ENCODE assay signal across 8 cellular contexts in the genomic region with DNA sequence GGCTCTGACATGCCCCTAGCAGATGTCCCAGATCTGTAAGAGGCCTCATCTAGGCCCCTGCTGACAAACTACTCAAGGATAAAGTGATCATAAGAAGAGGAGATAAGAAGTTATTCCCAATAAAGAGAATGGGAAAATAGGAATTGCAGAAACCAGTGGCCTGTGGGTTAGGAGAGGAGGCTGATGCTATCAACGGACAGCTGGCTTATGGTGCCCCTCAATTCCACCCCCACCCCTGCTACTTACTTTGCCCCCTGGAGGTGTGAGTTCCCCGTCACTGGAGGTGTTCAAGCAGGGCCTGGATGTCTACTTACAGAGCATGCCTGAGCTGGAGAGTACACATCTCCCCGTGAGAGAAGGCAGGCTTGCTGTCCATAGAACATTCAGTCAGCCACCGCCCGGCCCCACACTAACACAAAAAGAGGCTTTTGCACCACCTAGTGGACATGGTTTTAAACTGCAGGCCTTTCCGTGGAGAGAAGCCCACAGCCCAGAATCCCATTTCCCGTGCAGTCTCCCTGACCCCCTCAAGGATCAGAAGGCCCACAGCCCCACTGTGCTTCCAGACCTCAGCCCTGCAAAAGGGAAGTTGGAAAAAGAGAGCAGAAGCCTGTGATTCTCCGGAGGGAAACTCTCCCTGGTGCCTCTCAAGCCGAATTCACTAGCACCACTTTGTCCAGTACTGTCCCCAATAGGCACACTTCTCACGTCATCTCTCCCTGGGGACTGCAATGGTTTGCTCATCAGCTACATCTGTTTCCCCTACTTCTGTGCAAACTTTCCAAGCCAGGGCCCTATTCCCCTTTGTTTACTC. TPM values are rescaled to one million over a fixed set of nuclear protein-coding genes. Genes with fewer than 3 reads are reported as not detected.
DNase-seq lines count a peak whose midpoint lies in the region; TF ChIP-seq lines count a peak whose summit lies in the region.

No MANE protein-coding gene starts in this region.

- peak; percentile 66 for DNase-seq in activated gamma-delta T cell treated with Interleukin-2 at 50 U/mL for 16 hours
- no peak for DNase-seq in activated gamma-delta T cell (lab: John Stamatoyannopoulos, UW)
- peak; percentile 55 for DNase-seq in MG63
- DNase-seq in RPMI7951 (ENCODE audit: low read depth): peak; percentile 71
- DNase-seq in activated T-helper 1 cell treated with anti-CD3 and anti-CD28 coated beads, Interleukin-12 subunit alpha, Interleukin-12 subunit beta, Interleukin-2, Interleukin-4 antibody, amounts not matched to agents 30 ng/mL and 10 ng/mL and 1 ng/mL, durations not matched to agents 14 hours and 24 hours and 36 hours (ENCODE audit: low spot score): peak; percentile 56
- DNase-seq in fibroblast of pulmonary artery (ENCODE audit: low read depth): peak; percentile 86
- peak; percentile 95 for DNase-seq in superior temporal gyrus (ENCODE audit: extremely low spot score)

- H3K36me3 Mint-ChIP-seq in activated T-helper 1 cell treated with anti-CD3 and anti-CD28 coated beads, Interleukin-12 subunit alpha, Interleukin-12 subunit beta, Interleukin-2, Interleukin-4 antibody, amounts not matched to agents 30 ng/mL and 10 ng/mL and 1 ng/mL, durations not matched to agents 14 hours and 24 hours and 36 hours (ENCODE audit: low read depth): peaks cover 4% of the 10 kb centered on the region

- peaks cover 45% of the 10 kb centered on the region for H3K4me1 Mint-ChIP-seq in activated T-helper 1 cell treated with anti-CD3 and anti-CD28 coated beads, Interleukin-12 subunit alpha, Interleukin-12 subunit beta, Interleukin-2, Interleukin-4 antibody, amounts not matched to agents 30 ng/mL and 10 ng/mL and 1 ng/mL, durations not matched to agents 14 hours and 24 hours and 36 hours (ENCODE audit: low read depth)

- H3K27me3 Mint-ChIP-seq in activated T-helper 1 cell treated with anti-CD3 and anti-CD28 coated beads, Interleukin-12 subunit alpha, Interleukin-12 subunit beta, Interleukin-2, Interleukin-4 antibody, amounts not matched to agents 30 ng/mL and 10 ng/mL and 1 ng/mL, durations not matched to agents 14 hours and 24 hours and 36 hours (ENCODE audit: insufficient read depth): peaks cover 16% of the 10 kb centered on the region

- H3K4me3 ChIP-seq in MG63 (no peak overlapping the region), fibroblast of pulmonary artery (replicated peaks; ENCODE audit: low read depth, low read length) (no peak overlapping the region), neutrophil (ENCODE audit: low read depth in 1 of 2, low read length in 1 of 2) (no peak overlapping the region)

- intact Hi-C loops in activated T-helper 1 cell treated with anti-CD3 and anti-CD28 coated beads, Interleukin-12 subunit alpha, Interleukin-12 subunit beta, Interleukin-2, Interleukin-4 antibody, amounts not matched to agents 30 ng/mL and 10 ng/mL and 1 ng/mL, durations not matched to agents 14 hours and 24 hours and 36 hours (cut with micrococcal nuclease): loop anchor here (1.0 to 2.0 kb wide), 7 partner anchors 19 to 838 kb away; a partner anchor contains a TSS

- H3K27me3 ChIP-seq in MG63 (no peaks in the 10 kb centered on the region), neutrophil (no peaks in the 10 kb centered on the region)

- no peak overlapping the region for H3K27ac ChIP-seq in neutrophil

- H3K36me3 ChIP-seq in MG63: no peaks in the 10 kb centered on the region
- H3K36me3 ChIP-seq in neutrophil: no peaks in the 10 kb centered on the region

- peaks cover 37 to 57% of the 10 kb centered on the region in 2 experiments for H3K4me1 ChIP-seq in neutrophil (ENCODE audit: control insufficient read depth in 1 of 2, insufficient read depth in 1 of 2, low read depth in 1 of 2, low read length in 1 of 2)

- H3K27ac Mint-ChIP-seq in activated T-helper 1 cell treated with anti-CD3 and anti-CD28 coated beads, Interleukin-12 subunit alpha, Interleukin-12 subunit beta, Interleukin-2, Interleukin-4 antibody, amounts not matched to agents 30 ng/mL and 10 ng/mL and 1 ng/mL, durations not matched to agents 14 hours and 24 hours and 36 hours: no peak overlapping the region

- TF ChIP-seq CTCF in fibroblast of pulmonary artery (IDR thresholded peaks at IDR 0.05; ENCODE audit: low read length, missing control alignments) (peak; percentile 74), neutrophil (IDR thresholded peaks at IDR 0.05) (peak; percentile 87)

- H3K4me3 Mint-ChIP-seq in activated T-helper 1 cell treated with anti-CD3 and anti-CD28 coated beads, Interleukin-12 subunit alpha, Interleukin-12 subunit beta, Interleukin-2, Interleukin-4 antibody, amounts not matched to agents 30 ng/mL and 10 ng/mL and 1 ng/mL, durations not matched to agents 14 hours and 24 hours and 36 hours: no peak overlapping the region

- H3K9me3 ChIP-seq in MG63 (no peaks in the 10 kb centered on the region), neutrophil (no peaks in the 10 kb centered on the region)

- no peaks in the 10 kb centered on the region for H3K9me3 Mint-ChIP-seq in activated T-helper 1 cell treated with anti-CD3 and anti-CD28 coated beads, Interleukin-12 subunit alpha, Interleukin-12 subunit beta, Interleukin-2, Interleukin-4 antibody, amounts not matched to agents 30 ng/mL and 10 ng/mL and 1 ng/mL, durations not matched to agents 14 hours and 24 hours and 36 hours

RNA-seq across cellular contexts. Expression of a gene that starts 23.8 kb away (rescaled TPM):
- total RNA-seq in MG63 (2014; rRNA removed; shearing (Covaris generic); ENCODE audit: low replicate concordance): not detected in 2 replicates
- total RNA-seq in RPMI7951 (2014; rRNA removed; shearing (Covaris generic)): not detected in 2 replicates
- total RNA-seq in activated T-helper 1 cell treated with anti-CD3 and anti-CD28 coated beads, Interleukin-12 subunit alpha, Interleukin-12 subunit beta, Interleukin-2, Interleukin-4 antibody, amounts not matched to agents 30 ng/mL and 10 ng/mL and 1 ng/mL, durations not matched to agents 14 hours and 24 hours and 36 hours: not detected in 2 replicates

RNA-seq across cellular contexts. Expression of a gene that starts 27.0 kb away (rescaled TPM):
- total RNA-seq in MG63 (2014; rRNA removed; shearing (Covaris generic); ENCODE audit: low replicate concordance): 0.82 TPM in 1 of 2 replicates, not detected in the other
- 0.24 and 0.39 TPM in 2 replicates for total RNA-seq in RPMI7951 (2014; rRNA removed; shearing (Covaris generic))
- total RNA-seq in activated T-helper 1 cell treated with anti-CD3 and anti-CD28 coated beads, Interleukin-12 subunit alpha, Interleukin-12 subunit beta, Interleukin-2, Interleukin-4 antibody, amounts not matched to agents 30 ng/mL and 10 ng/mL and 1 ng/mL, durations not matched to agents 14 hours and 24 hours and 36 hours: 0.47 and 0.88 TPM in 2 replicates
